ENCODE assay signal across 8 cellular contexts in genomic region chr18:22282311-22283235, GRCh38.
DNase-seq lines count a peak whose midpoint lies in the region; ATAC-seq lines count a peak whose summit lies in the region.

No MANE protein-coding gene starts in this region.

- no peaks in the 10 kb centered on the region for H3K9me3 Mint-ChIP-seq in stimulated activated naive CD8-positive, alpha-beta T cell treated with anti-CD3 and anti-CD28 coated beads, Interleukin-15, amount 100 ng/mL, for 72 hours

- peak overlapping the region; percentile 4 to 94 for H3K27ac Mint-ChIP-seq in stimulated activated naive CD8-positive, alpha-beta T cell treated with anti-CD3 and anti-CD28 coated beads, Interleukin-15, amount 100 ng/mL, for 72 hours

- peaks cover 7% of the 10 kb centered on the region for H3K4me1 Mint-ChIP-seq in stimulated activated naive CD8-positive, alpha-beta T cell treated with anti-CD3 and anti-CD28 coated beads, Interleukin-15, amount 100 ng/mL, for 72 hours

- no peaks in the 10 kb centered on the region for H3K27me3 Mint-ChIP-seq in stimulated activated naive CD8-positive, alpha-beta T cell treated with anti-CD3 and anti-CD28 coated beads, Interleukin-15, amount 100 ng/mL, for 72 hours

- H3K4me3 Mint-ChIP-seq in stimulated activated naive CD8-positive, alpha-beta T cell treated with anti-CD3 and anti-CD28 coated beads, Interleukin-15, amount 100 ng/mL, for 72 hours = peak overlapping the region; percentile 2 to 40

- in situ Hi-C loops in KBM-7 (cut with MboI; ENCODE audit: low pct_unique_long_range_greater_than_20kb, low sequenced_read_pairs) = no loop called here

- DNase-seq in SKM-1 treated with dmso at 0.1 percent for 144 hours (lab: John Stamatoyannopoulos, UW; ENCODE audit: unreplicated experiment) = peak; percentile 10
- no peak for DNase-seq in SKM-1 (lab: John Stamatoyannopoulos, UW; ENCODE audit: unreplicated experiment)
- peak; percentile 99 for DNase-seq in SW480 (ENCODE audit: low spot score)
- no peak for DNase-seq in stimulated activated naive CD8-positive, alpha-beta T cell treated with anti-CD3 and anti-CD28 coated beads, Interleukin-15, amount 100 ng/mL, for 72 hours
- DNase-seq in stimulated activated CD4-positive, alpha-beta T cell treated with anti-CD3 and anti-CD28 coated beads, Interleukin-2, amount 100 ng/mL, for 48 hours = no peak
- DNase-seq in stimulated activated CD4-positive, alpha-beta T cell treated with anti-CD3 and anti-CD28 coated beads, Interleukin-4, amount 100 ng/mL, for 4 hours = no peak
- no peak for DNase-seq in KBM-7

- ATAC-seq in esophagus mucosa = peak; percentile 68
- ATAC-seq in stimulated activated naive CD8-positive, alpha-beta T cell treated with anti-CD3 and anti-CD28 coated beads, Interleukin-15, amount 100 ng/mL, for 72 hours = peak; percentile 89

Comparison
In these comparisons a context has a peak if more than half of its experiments do, and no peak if none do; other contexts are left out.
1. DNase-seq: peak in SKM-1 treated with dmso at 0.1 percent for 144 hours (single experiment) and SW480 (single experiment); none in SKM-1 (single experiment), stimulated activated naive CD8-positive, alpha-beta T cell treated with anti-CD3 and anti-CD28 coated beads, Interleukin-15, amount 100 ng/mL, for 72 hours (0 of 2), stimulated activated CD4-positive, alpha-beta T cell treated with anti-CD3 and anti-CD28 coated beads, Interleukin-2, amount 100 ng/mL, for 48 hours (0 of 2), stimulated activated CD4-positive, alpha-beta T cell treated with anti-CD3 and anti-CD28 coated beads, Interleukin-4, amount 100 ng/mL, for 4 hours (0 of 2) and KBM-7 (single experiment).